ENCODE assay signal across 10 cellular contexts in genomic region chr6:13470240-13471140, GRCh38.
DNase-seq lines count a peak whose midpoint lies in the region; ATAC-seq and TF ChIP-seq lines count a peak whose summit lies in the region.
"Had no signal": no experiment of that assay in that cellular context is flagged by ENCODE, and none has a peak within 500 bp of the region (broad histone marks: within the 10 kb centered on the region; RNA-seq: fewer than 3 reads in every experiment).

No MANE protein-coding gene starts in this region.

- no peaks in the 10 kb centered on the region for H3K27me3 ChIP-seq in OCI-LY1 (ENCODE audit: insufficient read depth, low read length)
- H3K27me3 ChIP-seq: right lobe of liver had no signal

- no peak overlapping the region for H3K4me2 ChIP-seq in OCI-LY1 (ENCODE audit: low read length)

- no peak overlapping the region for H3K9ac ChIP-seq in OCI-LY1 (ENCODE audit: low read length)

- no peak overlapping the region for H2AFZ ChIP-seq in OCI-LY1 (ENCODE audit: low read length)

- TF ChIP-seq CTCF in OCI-LY1 (IDR thresholded peaks at IDR 0.05; ENCODE audit: low read length), result no peak

- H3K9me2 ChIP-seq in OCI-LY1 (ENCODE audit: low read depth, low read length), result no peaks in the 10 kb centered on the region

- H3K9me3 ChIP-seq in OCI-LY1 (ENCODE audit: low read length), result no peaks in the 10 kb centered on the region
- H3K9me3 ChIP-seq: right lobe of liver had no signal

- H3K27ac ChIP-seq in OCI-LY1 (ENCODE audit: low read depth, low read length, poor library complexity, severe bottlenecking), result peak overlapping the region; percentile 26
- H3K27ac ChIP-seq: right lobe of liver had no signal

- H3K4me1 ChIP-seq in OCI-LY1 (ENCODE audit: insufficient read depth, low read length, severe bottlenecking), result peaks cover 68% of the 10 kb centered on the region

- no peak overlapping the region for H3K4me3 ChIP-seq in OCI-LY1 (ENCODE audit: low read depth, low read length, poor library complexity, severe bottlenecking)
- H3K4me3 ChIP-seq: right lobe of liver had no signal

- H3F3A ChIP-seq in OCI-LY1 (ENCODE audit: insufficient read depth, low read length), result no peaks in the 10 kb centered on the region

- ATAC-seq in GM21737 (IDR thresholded peaks at IDR 0.05; ENCODE audit: unreplicated experiment) (no peak), HG02973 (IDR thresholded peaks at IDR 0.05; ENCODE audit: unreplicated experiment) (no peak)
- ATAC-seq: right lobe of liver had no signal

- DNase-seq in COLO829 (ENCODE audit: low spot score) (peak; percentile 90), germinal center (ENCODE audit: low spot score) (peak; percentile 39), nucleus accumbens (lab: John Stamatoyannopoulos, UW) (peak in 50 of 56 donors; percentile 19 to 82 (median 63)), NCI-H1694 (lab: John Stamatoyannopoulos, UW) (no peak)
- DNase-seq: NCI-H446 treated with DMSO at 0.1 percent for 48 hours, right lobe of liver, SHP77 had no signal

- no peaks in the 10 kb centered on the region for H4K20me1 ChIP-seq in OCI-LY1 (ENCODE audit: insufficient read depth, low read length)

- H3K79me2 ChIP-seq in OCI-LY1 (ENCODE audit: insufficient read depth, low read length), result peaks cover 27% of the 10 kb centered on the region; the same call in 1 of the 2 replicates

- peaks cover 33% of the 10 kb centered on the region; the same call in 1 of the 2 replicates for H3K36me3 ChIP-seq in OCI-LY1 (ENCODE audit: insufficient read depth, low read length)
- H3K36me3 ChIP-seq: right lobe of liver had no signal
